Comparison of ENCODE assay signal across 9 cellular contexts in genomic region chr19:55179570-55180484, GRCh38. TPM values are rescaled to one million over a fixed set of nuclear protein-coding genes. Genes with fewer than 3 reads are reported as not detected.
DNase-seq lines count a peak whose midpoint lies in the region; ATAC-seq and TF ChIP-seq lines count a peak whose summit lies in the region.
"Had no signal": no experiment of that assay in that cellular context is flagged by ENCODE, and none has a peak within 500 bp of the region (broad histone marks: within the 10 kb centered on the region; RNA-seq: fewer than 3 reads in every experiment).

TSS of gene SYT5 (minus strand) at chr19:55180289. CDS start at chr19:55179041, 1,248 bp downstream.

- DNase-seq in AG04449 (ENCODE audit: low read depth, low spot score) (no peak), H9 (peak; percentile 69), SK-N-SH (peak; percentile 86), hepatic stellate cell (ENCODE audit: low spot score) (peak; percentile 59), smooth muscle cell (lab: John Stamatoyannopoulos, UW; ENCODE audit: unreplicated experiment) (peak; percentile 18), aorta (no peak), SKM-1 treated with dmso at 0.1 percent for 144 hours (lab: John Stamatoyannopoulos, UW; ENCODE audit: unreplicated experiment) (no peak)
- DNase-seq in activated naive CD8-positive, alpha-beta T cell treated with anti-CD3 and anti-CD28 coated beads, Interleukin-2, amount 10 ng/mL, durations not matched to agents 7 days and 5 days = peak; percentile 87

- WGBS in H9 (ENCODE audit: extremely low coverage, insufficient read length, low lambda C conversion rate) = no CpG with 5 or more reads among the region's 71 CpGs
- under 1% methylated on average over 28 of the region's 71 CpGs for WGBS in SK-N-SH (ENCODE audit: low lambda C conversion rate)
- WGBS in smooth muscle cell (ENCODE audit: low lambda C conversion rate) = 4% methylated on average over 52 of the region's 71 CpGs
- WGBS in aorta, 2 donors = 1% methylated on average over 67 to 71 of the region's 71 CpGs

- H3K9ac ChIP-seq in H9 (ENCODE audit: extremely low read depth, insufficient read length, low read length) (no peak within 1 kb of the TSS), SK-N-SH (peak within 1 kb of the TSS; percentile 53; the same call in 1 of the 2 replicates), smooth muscle cell (ENCODE audit: low read depth) (peak within 1 kb of the TSS; percentile 11)

- no peaks in the 10 kb centered on the region for H3K9me3 ChIP-seq in H9 (ENCODE audit: control insufficient read depth, low read depth, low read length)
- no peaks in the 10 kb centered on the region for H3K9me3 ChIP-seq in SK-N-SH
- H3K9me3 ChIP-seq in smooth muscle cell (replicated peaks; ENCODE audit: low read depth) = no peaks in the 10 kb centered on the region
- H3K9me3 ChIP-seq in aorta (ENCODE audit: control insufficient read depth, low read length) = peaks cover 2% of the 10 kb centered on the region
- H3K9me3 ChIP-seq: ovary had no signal

- H4K8ac ChIP-seq in H9 (replicated peaks; ENCODE audit: insufficient read length, low read depth, low read length) = no peak within 1 kb of the TSS

- no peak for TF ChIP-seq EP300 in SK-N-SH (IDR thresholded peaks at IDR 0.05; ENCODE audit: borderline replicate concordance in 1 of 2, low read depth in 1 of 2, low read length in 1 of 2)

- intact Hi-C loops in aorta (cut with DNase I) = no loop called here

- no peak within 1 kb of the TSS for H3T11ph ChIP-seq in H9 (ENCODE audit: low read length)

- no peak within 1 kb of the TSS for H2AFZ ChIP-seq in H9 (ENCODE audit: low read length)
- 0 out of 2 replicates have a peak within 1 kb of the TSS, but pooled peaks have one; percentile 57 for H2AFZ ChIP-seq in SK-N-SH (ENCODE audit: low read depth)
- no peak within 1 kb of the TSS for H2AFZ ChIP-seq in smooth muscle cell (ENCODE audit: low read depth)

- 0 out of 2 replicates have a peak within 1 kb of the TSS, but pooled peaks have one; percentile 25 for H3K14ac ChIP-seq in H9 (ENCODE audit: insufficient read depth, low read length)

- no peaks in the 10 kb centered on the region for H3K79me1 ChIP-seq in H9 (ENCODE audit: insufficient read depth, low read depth, low read length, poor library complexity, severe bottlenecking)

- H3K23ac ChIP-seq in H9 (ENCODE audit: insufficient read length, low read depth, low read length) = no peak within 1 kb of the TSS

- no peak within 1 kb of the TSS for H3K4ac ChIP-seq in H9 (ENCODE audit: low read depth, low read length)

- H3K4me3 ChIP-seq in AG04449 (ENCODE audit: low read depth, low read length) (peak within 1 kb of the TSS; percentile 56), SK-N-SH (ENCODE audit: low read depth in 2 of 2, low read length in 1 of 2) (peak within 1 kb of the TSS; percentile 54 to 56), smooth muscle cell (peak within 1 kb of the TSS; percentile 56), aorta (ENCODE audit: low read length in 2 of 2) (no peak within 1 kb of the TSS)
- H3K4me3 ChIP-seq: ovary had no signal

- H3K27ac ChIP-seq in H9 (ENCODE audit: insufficient read length, low read depth, low read length) (no peak within 1 kb of the TSS), SK-N-SH (ENCODE audit: low read depth in 2 of 2, low read length in 1 of 2) (peak within 1 kb of the TSS in 1 of 2 experiments; percentile 77; a peak in 1 of 4 replicates), smooth muscle cell (ENCODE audit: low read depth) (no peak within 1 kb of the TSS), aorta (ENCODE audit: low read depth in 1 of 2, low read length in 2 of 2) (no peak within 1 kb of the TSS)
- H3K27ac ChIP-seq: ovary had no signal

- H3K18ac ChIP-seq in H9 (ENCODE audit: insufficient read length, low read depth, low read length) = peak within 1 kb of the TSS; percentile 78

- peaks cover 2% of the 10 kb centered on the region; the same call in 1 of the 2 replicates for H3K4me1 ChIP-seq in H9 (ENCODE audit: insufficient read depth, low read length)
- peaks cover 0 to 6% of the 10 kb centered on the region in 2 experiments; a peak in 1 of 4 replicates for H3K4me1 ChIP-seq in SK-N-SH (ENCODE audit: control insufficient read depth in 1 of 2, insufficient read depth in 2 of 2, low read depth in 1 of 2, low read length in 1 of 2)
- no peaks in the 10 kb centered on the region for H3K4me1 ChIP-seq in smooth muscle cell (ENCODE audit: low read depth)
- H3K4me1 ChIP-seq in aorta (ENCODE audit: control insufficient read depth in 1 of 2, insufficient read depth in 2 of 2, low read length in 2 of 2) = no peaks in the 10 kb centered on the region

- ATAC-seq in activated naive CD8-positive, alpha-beta T cell treated with anti-CD3 and anti-CD28 coated beads, Interleukin-2, amount 10 ng/mL, durations not matched to agents 7 days and 5 days (ENCODE audit: low read depth) = peak; percentile 50
- no peak for ATAC-seq in aorta (ENCODE audit: low FRiP score)

- H2AK5ac ChIP-seq in H9 (ENCODE audit: insufficient read length, low read length) = no peak within 1 kb of the TSS

- no peak within 1 kb of the TSS for H2BK5ac ChIP-seq in H9 (ENCODE audit: insufficient read length, low read length)

- no peak within 1 kb of the TSS for H2BK15ac ChIP-seq in H9 (ENCODE audit: low read depth, low read length)

- no peaks in the 10 kb centered on the region for H3K9me2 ChIP-seq in SK-N-SH

- H3F3A ChIP-seq in SK-N-SH (replicated peaks; ENCODE audit: insufficient read depth) (no peaks in the 10 kb centered on the region), smooth muscle cell (ENCODE audit: low read depth) (no peaks in the 10 kb centered on the region)

- TF ChIP-seq RAD21 in SK-N-SH (IDR thresholded peaks at IDR 0.05; ENCODE audit: low read length) = no peak

- H2BK20ac ChIP-seq in H9 (ENCODE audit: low read depth, low read length, poor library complexity, severe bottlenecking) = no peak within 1 kb of the TSS

- no peak within 1 kb of the TSS for H4K5ac ChIP-seq in H9 (ENCODE audit: insufficient read length, low read depth, low read length)

- no peak within 1 kb of the TSS for H2BK120ac ChIP-seq in H9 (ENCODE audit: low read depth, low read length, poor library complexity, severe bottlenecking)

- no peaks in the 10 kb centered on the region; a peak in 1 of 7 replicates for H3K36me3 Mint-ChIP-seq in H9 (ENCODE audit: insufficient read depth in 1 of 3, low read depth in 3 of 3)
- no peaks in the 10 kb centered on the region for H3K36me3 Mint-ChIP-seq in activated naive CD8-positive, alpha-beta T cell treated with anti-CD3 and anti-CD28 coated beads, Interleukin-2, amount 10 ng/mL, durations not matched to agents 7 days and 5 days

- no peak within 1 kb of the TSS for H3K56ac ChIP-seq in H9 (ENCODE audit: insufficient read length, low read depth, low read length)

- H2BK12ac ChIP-seq in H9 (ENCODE audit: insufficient read length, low read depth, low read length) = no peak within 1 kb of the TSS

- CTCF ChIA-PET in AG04449 (lab: Yijun Ruan, JAX) (interaction anchor here (0.6 kb wide), 1 partner anchor 91 kb away, joined by 3 read pairs; no protein-coding TSS in a partner anchor), SK-N-SH (lab: Yijun Ruan, JAX) (interaction anchor here (0.6 to 2.4 kb wide), 8 partner anchors 8 to 43 kb away, joined by 3 to 6 read pairs (median 4); partner anchors contain the start of gene DNAAF3)

- H3K23me2 ChIP-seq in H9 (ENCODE audit: insufficient read length, low read depth, low read length, poor library complexity, severe bottlenecking) = peaks cover 10% of the 10 kb centered on the region

- H3K4me1 Mint-ChIP-seq in H9 = peaks cover 21 to 34% of the 10 kb centered on the region in 2 experiments
- H3K4me1 Mint-ChIP-seq in activated naive CD8-positive, alpha-beta T cell treated with anti-CD3 and anti-CD28 coated beads, Interleukin-2, amount 10 ng/mL, durations not matched to agents 7 days and 5 days = peaks cover 29% of the 10 kb centered on the region

- H3K27me3 Mint-ChIP-seq in H9 (ENCODE audit: low read depth) = peaks cover 77% of the 10 kb centered on the region
- peaks cover 54% of the 10 kb centered on the region for H3K27me3 Mint-ChIP-seq in activated naive CD8-positive, alpha-beta T cell treated with anti-CD3 and anti-CD28 coated beads, Interleukin-2, amount 10 ng/mL, durations not matched to agents 7 days and 5 days

- POLR2A ChIA-PET in AG04449 (lab: Yijun Ruan, JAX) (interaction anchor here (0.6 kb wide), 1 partner anchor 227 kb away, joined by 3 read pairs; no protein-coding TSS in a partner anchor), SK-N-SH (lab: Yijun Ruan, JAX) (interaction anchor here (0.6 to 3.5 kb wide), 8 partner anchors 27 to 228 kb away, joined by 3 to 14 read pairs (median 4); partner anchors contain the start of genes BRSK1, PPP6R1, TMEM86B and UBE2S)
- POLR2A ChIA-PET in activated naive CD8-positive, alpha-beta T cell treated with anti-CD3 and anti-CD28 coated beads, Interleukin-2, amount 10 ng/mL, durations not matched to agents 7 days and 5 days (lab: Charles Lee) = interaction anchor here (0.9 to 2.3 kb wide), 4 partner anchors 75 to 228 kb away, joined by 3 to 6 read pairs (median 4); partner anchors contain the start of genes PPP6R1, TMEM238 and UBE2S

- TF ChIP-seq CTCF in AG04449 (IDR thresholded peaks at IDR 0.05; ENCODE audit: insufficient read depth, low read length, missing control alignments) = no peak
- no peak for TF ChIP-seq CTCF in H9 (conservative IDR thresholded peaks at IDR 0.05)
- TF ChIP-seq CTCF in SK-N-SH (IDR thresholded peaks at IDR 0.05) = no peak
- no peak for TF ChIP-seq CTCF in smooth muscle cell (IDR thresholded peaks at IDR 0.05; ENCODE audit: borderline replicate concordance, insufficient read depth, poor library complexity, severe bottlenecking)

- H3K27ac Mint-ChIP-seq in H9 = peak within 1 kb of the TSS in 1 of 3 experiments; percentile 88; a peak in 3 of 7 replicates
- H3K27ac Mint-ChIP-seq in activated naive CD8-positive, alpha-beta T cell treated with anti-CD3 and anti-CD28 coated beads, Interleukin-2, amount 10 ng/mL, durations not matched to agents 7 days and 5 days = peak within 1 kb of the TSS; percentile 58

- peaks cover 2 to 3% of the 10 kb centered on the region in 2 experiments; a peak in 4 of 5 replicates for H3K9me3 Mint-ChIP-seq in H9
- H3K9me3 Mint-ChIP-seq in activated naive CD8-positive, alpha-beta T cell treated with anti-CD3 and anti-CD28 coated beads, Interleukin-2, amount 10 ng/mL, durations not matched to agents 7 days and 5 days = peaks cover 2% of the 10 kb centered on the region

- no peaks in the 10 kb centered on the region for H3K36me3 ChIP-seq in SK-N-SH (replicated peaks in 1 of 2; ENCODE audit: control insufficient read depth in 1 of 2, insufficient read depth in 2 of 2, low read length in 1 of 2)
- H3K36me3 ChIP-seq in smooth muscle cell (ENCODE audit: low read depth) = no peaks in the 10 kb centered on the region
- no peaks in the 10 kb centered on the region for H3K36me3 ChIP-seq in aorta (ENCODE audit: control insufficient read depth in 1 of 2, insufficient read depth in 2 of 2, low read length in 1 of 2)
- H3K36me3 ChIP-seq: ovary had no signal

- peaks cover 11% of the 10 kb centered on the region; the same call in 1 of the 2 replicates for H3K27me3 ChIP-seq in H9 (ENCODE audit: insufficient read depth, low read length)
- peaks cover 29% of the 10 kb centered on the region for H3K27me3 ChIP-seq in SK-N-SH (ENCODE audit: insufficient read depth)
- H3K27me3 ChIP-seq in smooth muscle cell (ENCODE audit: low read depth) = peaks cover 53% of the 10 kb centered on the region
- H3K27me3 ChIP-seq in aorta (ENCODE audit: control insufficient read depth in 1 of 2, insufficient read depth in 2 of 2, low read length in 1 of 2) = peaks cover 0 to 4% of the 10 kb centered on the region in 2 donors

- H3K4me2 ChIP-seq in H9 (ENCODE audit: insufficient read depth, insufficient read length, low read length) = peak within 1 kb of the TSS; percentile 60
- H3K4me2 ChIP-seq in SK-N-SH = peak within 1 kb of the TSS; percentile 83
- peak within 1 kb of the TSS; percentile 93 for H3K4me2 ChIP-seq in smooth muscle cell

- no peaks in the 10 kb centered on the region for H4K20me1 ChIP-seq in H9 (ENCODE audit: control insufficient read depth, insufficient read depth, insufficient read length)
- H4K20me1 ChIP-seq in SK-N-SH (ENCODE audit: insufficient read depth) = no peaks in the 10 kb centered on the region
- no peaks in the 10 kb centered on the region for H4K20me1 ChIP-seq in smooth muscle cell (ENCODE audit: low read depth)

- H3K4me3 Mint-ChIP-seq in H9 = peak within 1 kb of the TSS; percentile 67 to 87
- peak within 1 kb of the TSS; percentile 75 for H3K4me3 Mint-ChIP-seq in activated naive CD8-positive, alpha-beta T cell treated with anti-CD3 and anti-CD28 coated beads, Interleukin-2, amount 10 ng/mL, durations not matched to agents 7 days and 5 days

- H3K79me2 ChIP-seq in H9 (ENCODE audit: insufficient read depth, low read length) (no peaks in the 10 kb centered on the region), SK-N-SH (ENCODE audit: insufficient read depth) (no peaks in the 10 kb centered on the region), smooth muscle cell (ENCODE audit: low read depth) (no peaks in the 10 kb centered on the region)

- H4K91ac ChIP-seq in H9 (ENCODE audit: insufficient read length, low read depth, low read length) = no peak within 1 kb of the TSS

RNA-seq across cellular contexts. Expression of gene SYT5, which starts in this region (rescaled TPM):
- total RNA-seq in H9 (2021) = 3.0 and 4.5 TPM in 2 replicates
- polyA plus RNA-seq in SK-N-SH (2012; rRNA removed) = 0.21 and 0.39 TPM in 2 replicates
- 0.36 and 1.2 TPM in 2 replicates for polyA plus RNA-seq in SK-N-SH (2012; cell fraction: cytosol; rRNA removed)
- 1.1 and 2.2 TPM in 2 replicates for polyA plus RNA-seq in SK-N-SH (2012; cell fraction: nucleus; rRNA removed)
- total RNA-seq in activated naive CD8-positive, alpha-beta T cell treated with anti-CD3 and anti-CD28 coated beads, Interleukin-2, amount 10 ng/mL, durations not matched to agents 7 days and 5 days = under 1 TPM in 1 of 2 experiments, not detected in 1; 0.39 TPM
- not detected in 2 replicates for total RNA-seq in smooth muscle cell
- polyA plus RNA-seq in smooth muscle cell = 0.17 TPM in 1 of 2 replicates, not detected in the other
- total RNA-seq in aorta = not detected
- polyA plus RNA-seq in aorta = not detected
- polyA plus RNA-seq: ovary had no signal

Comparison
In these comparisons a context has a peak if more than half of its experiments do, and no peak if none do; other contexts are left out.
1. Peak in DNase-seq and ATAC-seq in activated naive CD8-positive, alpha-beta T cell treated with anti-CD3 and anti-CD28 coated beads, Interleukin-2, amount 10 ng/mL, durations not matched to agents 7 days and 5 days; RNA of the gene not detected or under 1 TPM.
2. Peak in DNase-seq, H3K4me3 ChIP-seq, H3K9ac ChIP-seq and H3K4me2 ChIP-seq in smooth muscle cell; RNA of the gene not detected or under 1 TPM.
3. DNase-seq: peak in H9 (single experiment), SK-N-SH (single experiment) and hepatic stellate cell (single experiment); none in AG04449 (single experiment), aorta (0 of 2) and SKM-1 treated with dmso at 0.1 percent for 144 hours (single experiment).
4. H3K4me3 ChIP-seq: peak in AG04449 (single experiment) and SK-N-SH (2 of 2); none in aorta (0 of 2).
5. Peak in every context shown above with its lines, with median percentiles within 50 percentile points of each other: H3K4me2 ChIP-seq.